ENCODE assay signal across 11 cellular contexts in genomic region chr4:184515606-184516005, GRCh38.
"Had no signal": no experiment of that assay in that cellular context is flagged by ENCODE, and none has a peak within 500 bp of the region (broad histone marks: within the 10 kb centered on the region; RNA-seq: fewer than 3 reads in every experiment).

No MANE protein-coding gene starts in this region.

- DNase-seq: activated CD4-positive, alpha-beta T cell treated with anti-CD3 and anti-CD28 coated beads for 4 hours; foreskin fibroblast; mucosa of descending colon; nephron progenitor cell; stimulated activated CD4-positive, alpha-beta T cell treated with anti-CD3 and anti-CD28 coated beads, Interleukin-12 subunit alpha, Interleukin-12 subunit beta, amount 100 ng/mL, for 4 hours; stomach had no signal

- H3K4me3 ChIP-seq: mucosa of descending colon, stomach, thoracic aorta had no signal

- H3K27me3 Mint-ChIP-seq: activated naive CD4-positive, alpha-beta T cell treated with anti-CD3 and anti-CD28 coated beads, Interleukin-2, amount 50 U/mL, for 24 hours had no signal

- H3K27ac ChIP-seq: VCaP had no signal

- H3K27ac Mint-ChIP-seq: activated naive CD4-positive, alpha-beta T cell treated with anti-CD3 and anti-CD28 coated beads, Interleukin-2, amount 50 U/mL, for 24 hours; nephron progenitor cell had no signal

- H3K9me3 ChIP-seq: breast epithelium, thoracic aorta had no signal

- H3K27me3 ChIP-seq: breast epithelium, stomach had no signal

- ATAC-seq: esophagus mucosa, mucosa of descending colon had no signal

- H3K36me3 Mint-ChIP-seq: activated naive CD4-positive, alpha-beta T cell treated with anti-CD3 and anti-CD28 coated beads, Interleukin-2, amount 50 U/mL, for 24 hours had no signal

- H3K36me3 ChIP-seq: breast epithelium, stomach, thoracic aorta had no signal

- H3K4me3 Mint-ChIP-seq: activated naive CD4-positive, alpha-beta T cell treated with anti-CD3 and anti-CD28 coated beads, Interleukin-2, amount 50 U/mL, for 24 hours; nephron progenitor cell had no signal
